16 cellular contexts compared by ENCODE assay signal in genomic region chr14:88775532-88775931, GRCh38. TPM values are rescaled to one million over a fixed set of nuclear protein-coding genes. Genes with fewer than 3 reads are reported as not detected.
DNase-seq lines count a peak whose midpoint lies in the region; ATAC-seq and TF ChIP-seq lines count a peak whose summit lies in the region.
"Had no signal": no experiment of that assay in that cellular context is flagged by ENCODE, and none has a peak within 500 bp of the region (broad histone marks: within the 10 kb centered on the region; RNA-seq: fewer than 3 reads in every experiment).

No MANE protein-coding gene starts in this region.

- no peak overlapping the region for H2BK5ac ChIP-seq in trophoblast cell (ENCODE audit: low read depth, low read length, poor library complexity)

- no peak overlapping the region for H4K8ac ChIP-seq in trophoblast cell (ENCODE audit: low read depth, low read length)

- no peak overlapping the region for H2AK5ac ChIP-seq in trophoblast cell (ENCODE audit: low read length)

- no peaks in the 10 kb centered on the region for H3K27me3 Mint-ChIP-seq in activated naive CD4-positive, alpha-beta T cell treated with anti-CD3 and anti-CD28 coated beads for 36 hours (ENCODE audit: low read depth)
- H3K27me3 Mint-ChIP-seq: B cell; CD4-positive, alpha-beta memory T cell had no signal

- no peaks in the 10 kb centered on the region for H3K79me2 ChIP-seq in trophoblast cell (ENCODE audit: control insufficient read depth, insufficient read depth, low read length, poor library complexity)

- H3K23ac ChIP-seq in trophoblast cell (ENCODE audit: low read length), result no peak overlapping the region

- no peaks in the 10 kb centered on the region for H3K27me3 ChIP-seq in trophoblast cell (ENCODE audit: insufficient read depth, low read length)

- TF ChIP-seq CTCF in RWPE1 (conservative IDR thresholded peaks at IDR 0.05; ENCODE audit: low read depth), result no peak

- no peak overlapping the region for H3K14ac ChIP-seq in trophoblast cell (ENCODE audit: low read length)

- no CpG with 5 or more reads among the region's 3 CpGs for WGBS in trophoblast cell (ENCODE audit: extremely low coverage, insufficient coverage, insufficient read length)

- no peak overlapping the region for H2BK12ac ChIP-seq in trophoblast cell (ENCODE audit: low read length)

- H3K36me3 Mint-ChIP-seq in activated naive CD4-positive, alpha-beta T cell treated with anti-CD3 and anti-CD28 coated beads for 36 hours (ENCODE audit: low read depth), result peaks cover 5% of the 10 kb centered on the region

- ATAC-seq in esophagus mucosa, result peak; percentile 98

- CTCF ChIA-PET in RWPE1 (lab: Yijun Ruan, JAX), result interaction anchor here (0.5 kb wide), 1 partner anchor 435 kb away, joined by 3 read pairs; no protein-coding TSS in a partner anchor
- CTCF ChIA-PET in activated naive CD4-positive, alpha-beta T cell treated with anti-CD3 and anti-CD28 coated beads for 36 hours (lab: Charles Lee), result no interaction called here

- H3K27ac Mint-ChIP-seq in activated naive CD4-positive, alpha-beta T cell treated with anti-CD3 and anti-CD28 coated beads for 36 hours, result no peak overlapping the region
- H3K27ac Mint-ChIP-seq: B cell; CD4-positive, alpha-beta memory T cell; HFFc6 had no signal

- H3K27ac ChIP-seq in RWPE1, result no peak overlapping the region
- peak overlapping the region; percentile 44 for H3K27ac ChIP-seq in trophoblast cell (ENCODE audit: low read depth, low read length)
- H3K27ac ChIP-seq: C4-2B had no signal

- intact Hi-C loops in activated naive CD4-positive, alpha-beta T cell treated with anti-CD3 and anti-CD28 coated beads for 36 hours (cut with micrococcal nuclease), result no loop called here

- H3K9ac ChIP-seq in trophoblast cell (ENCODE audit: low read length), result no peak overlapping the region

- H3K4ac ChIP-seq in trophoblast cell (ENCODE audit: low read depth, low read length), result no peak overlapping the region

- no peak overlapping the region for H3K18ac ChIP-seq in trophoblast cell (ENCODE audit: low read length)

- no peaks in the 10 kb centered on the region for H3K9me3 ChIP-seq in trophoblast cell (ENCODE audit: insufficient read depth, low read depth, low read length)

- H3K4me3 Mint-ChIP-seq in activated naive CD4-positive, alpha-beta T cell treated with anti-CD3 and anti-CD28 coated beads for 36 hours, result no peak overlapping the region
- H3K4me3 Mint-ChIP-seq: B cell; CD4-positive, alpha-beta memory T cell; HFFc6 had no signal

- no peak overlapping the region for H2BK120ac ChIP-seq in trophoblast cell (ENCODE audit: insufficient read depth, low read length, poor library complexity)

- POLR2A ChIA-PET in RWPE1 (lab: Yijun Ruan, JAX; ENCODE audit: low non-redundant PET), result no interaction called here

- H3K4me1 Mint-ChIP-seq in activated naive CD4-positive, alpha-beta T cell treated with anti-CD3 and anti-CD28 coated beads for 36 hours (ENCODE audit: low read depth), result no peaks in the 10 kb centered on the region
- H3K4me1 Mint-ChIP-seq: B cell; CD4-positive, alpha-beta memory T cell had no signal

- no peaks in the 10 kb centered on the region for H3K36me3 ChIP-seq in trophoblast cell (ENCODE audit: control insufficient read depth in 1 of 2, insufficient read depth in 2 of 2, low read length in 2 of 2)

- no peak overlapping the region for H3K4me2 ChIP-seq in trophoblast cell (ENCODE audit: low read length)

- no peak overlapping the region for H4K91ac ChIP-seq in trophoblast cell (ENCODE audit: low read depth, low read length)

- H3K4me3 ChIP-seq in trophoblast cell (ENCODE audit: low read depth, low read length), result no peak overlapping the region

- H3K4me1 ChIP-seq in trophoblast cell (ENCODE audit: control insufficient read depth in 1 of 2, insufficient read depth in 2 of 2, low read length in 2 of 2), result peaks cover 0 to 3% of the 10 kb centered on the region in 2 experiments

- no peaks in the 10 kb centered on the region for H3K9me3 Mint-ChIP-seq in activated naive CD4-positive, alpha-beta T cell treated with anti-CD3 and anti-CD28 coated beads for 36 hours
- H3K9me3 Mint-ChIP-seq: HFFc6 had no signal

- H4K12ac ChIP-seq in trophoblast cell (ENCODE audit: low read depth, low read length), result no peak overlapping the region

- H2AFZ ChIP-seq in trophoblast cell (ENCODE audit: insufficient read depth, low read length, poor library complexity), result no peak overlapping the region

- no peaks in the 10 kb centered on the region for H3K79me1 ChIP-seq in trophoblast cell (ENCODE audit: low read length)

- DNase-seq in HPDE6-E6E7 (ENCODE audit: extremely low spot score), result peak; percentile 27
- peak; percentile 1 for DNase-seq in RWPE1 (ENCODE audit: low spot score)
- DNase-seq in trophoblast cell, result peak; percentile 93
- no peak for DNase-seq in activated naive CD4-positive, alpha-beta T cell treated with anti-CD3 and anti-CD28 coated beads for 36 hours
- DNase-seq in NCI-H2029 (lab: John Stamatoyannopoulos, UW), result no peak
- no peak for DNase-seq in HuH-7 (ENCODE audit: low spot score)
- DNase-seq: CD4-positive, alpha-beta memory T cell; COR-L47; DMS153; DMS79 treated with DMSO at 0.1 percent for 48 hours; GDM1; HCEC 1CT; HFFc6 had no signal

RNA-seq across cellular contexts. Expression of gene EML5, which starts 17.2 kb away (rescaled TPM):
- 1.4 TPM for total RNA-seq in esophagus mucosa
- 0.03 and 0.04 TPM in 2 replicates for polyA plus RNA-seq in trophoblast cell (2013)
- 1 to 10 TPM; 3.7 to 3.8 TPM for total RNA-seq in activated naive CD4-positive, alpha-beta T cell treated with anti-CD3 and anti-CD28 coated beads for 36 hours

RNA-seq across cellular contexts. Expression of gene TTC8, which starts 48.9 kb away (rescaled TPM):
- total RNA-seq in esophagus mucosa, result 12.8 TPM
- 6.5 and 8.3 TPM in 2 replicates for polyA plus RNA-seq in trophoblast cell (2013)
- total RNA-seq in activated naive CD4-positive, alpha-beta T cell treated with anti-CD3 and anti-CD28 coated beads for 36 hours, result 1 to 10 TPM; 1.8 to 1.9 TPM

Comparison
In these comparisons a context has a peak if more than half of its experiments do, and no peak if none do; other contexts are left out.
1. DNase-seq: peak in HPDE6-E6E7 (single experiment), RWPE1 (single experiment) and trophoblast cell (2 of 2); none in activated naive CD4-positive, alpha-beta T cell treated with anti-CD3 and anti-CD28 coated beads for 36 hours (single experiment), NCI-H2029 (single experiment) and HuH-7 (single experiment).